9 cellular contexts compared by ENCODE assay signal in the genomic region with DNA sequence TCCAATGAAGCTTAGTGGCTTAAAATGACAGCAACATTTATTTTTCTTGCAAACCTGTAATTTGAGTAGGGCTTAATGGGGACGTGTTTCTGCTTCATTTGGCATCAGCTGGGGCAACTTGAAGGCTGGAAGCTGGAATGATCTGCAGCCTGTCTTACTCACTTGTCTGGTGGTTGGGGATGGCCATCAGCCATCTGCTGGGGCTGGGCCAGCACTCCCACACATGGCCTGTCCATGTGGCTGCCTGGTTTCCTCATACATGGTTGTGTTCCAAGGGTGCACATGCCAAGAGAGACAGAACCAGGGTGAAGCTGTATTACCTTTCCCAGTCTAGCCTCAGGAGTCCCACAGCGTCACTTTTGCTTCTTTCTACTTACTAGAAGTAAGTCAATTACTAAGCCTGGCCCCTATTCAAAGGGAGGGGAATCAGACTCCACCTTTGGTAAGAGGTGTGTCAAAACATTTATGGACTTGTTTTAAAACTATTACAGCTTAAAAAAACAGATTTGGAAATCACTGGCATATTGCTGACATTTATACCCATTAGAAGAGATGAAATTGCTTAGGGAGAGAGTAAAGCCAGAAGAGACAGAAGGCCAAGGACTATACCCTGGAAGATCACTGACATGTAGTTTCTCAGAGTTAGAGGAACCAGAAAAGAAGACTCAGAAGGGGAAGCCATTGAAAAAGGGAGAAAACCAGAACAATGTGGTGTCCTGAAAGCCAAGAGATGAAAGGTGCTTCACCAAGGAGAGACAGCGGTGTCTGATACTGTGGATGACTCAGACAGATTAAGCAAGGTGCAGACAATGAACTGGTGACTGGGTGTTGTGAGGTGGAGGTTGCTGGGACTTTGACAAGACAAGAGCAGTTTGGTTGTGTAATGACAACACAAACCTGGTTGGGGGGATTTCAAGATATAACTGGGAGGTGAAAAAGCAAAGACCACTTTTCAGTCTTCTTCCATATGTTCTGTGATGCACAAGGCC.
DNase-seq lines count a peak whose midpoint lies in the region; ATAC-seq, FAIRE-seq and TF ChIP-seq lines count a peak whose summit lies in the region.
"Had no signal": no experiment of that assay in that cellular context is flagged by ENCODE, and none has a peak within 500 bp of the region (broad histone marks: within the 10 kb centered on the region; RNA-seq: fewer than 3 reads in every experiment).

No MANE protein-coding gene starts in this region.

- H2AFZ ChIP-seq in PC-9, result no peak overlapping the region

- ATAC-seq in activated CD4-positive, alpha-beta T cell treated with anti-CD3 and anti-CD28 coated beads for 36 hours, result peak; percentile 66
- ATAC-seq in GM18861 (IDR thresholded peaks at IDR 0.05; ENCODE audit: unreplicated experiment), result no peak

- no peaks in the 10 kb centered on the region for H3K79me2 ChIP-seq in PC-9 (ENCODE audit: low read depth)

- intact Hi-C loops in activated CD4-positive, alpha-beta T cell treated with anti-CD3 and anti-CD28 coated beads for 36 hours (cut with DNase I, micrococcal nuclease), result no loop called here
- intact Hi-C loops in kidney (cut with DNase I), result no loop called here
- intact Hi-C loops in PC-9 (cut with micrococcal nuclease; ENCODE audit: unreplicated experiment), result no loop called here

- H3K9me2 ChIP-seq in PC-9 (ENCODE audit: insufficient read depth), result no peaks in the 10 kb centered on the region; the same call in 1 of the 2 replicates

- POLR2A ChIA-PET in activated CD4-positive, alpha-beta T cell treated with anti-CD3 and anti-CD28 coated beads for 36 hours (lab: Charles Lee), result no interaction called here
- POLR2A ChIA-PET in PC-9 (lab: Charles Lee; ENCODE audit: unreplicated experiment), result no interaction called here

- H3K4me3 ChIP-seq in astrocyte of the cerebellum (ENCODE audit: low read depth, low read length), result no peak overlapping the region
- H3K4me3 ChIP-seq in kidney (ENCODE audit: low read length in 2 of 2), result no peak overlapping the region
- H3K4me3 ChIP-seq in urinary bladder (ENCODE audit: low read depth, low read length), result no peak overlapping the region
- H3K4me3 ChIP-seq in PC-9, result no peak overlapping the region
- no peak overlapping the region for H3K4me3 ChIP-seq in small intestine (ENCODE audit: low read depth in 1 of 2, low read length in 2 of 2)
- H3K4me3 ChIP-seq: BLaER1 treated with 17β-estradiol and CSF1 and Interleukin-3, amounts not matched to agents 10 nM and 100 nM had no signal

- H3K9ac ChIP-seq in kidney (ENCODE audit: low read length in 2 of 2), result no peak overlapping the region
- H3K9ac ChIP-seq: BLaER1 treated with 17β-estradiol and CSF1 and Interleukin-3, amounts not matched to agents 10 nM and 100 nM had no signal

- H3K4me1 ChIP-seq in kidney (ENCODE audit: control insufficient read depth in 1 of 2, insufficient read depth in 1 of 2, low read depth in 1 of 2, low read length in 2 of 2) (no peaks in the 10 kb centered on the region), urinary bladder (ENCODE audit: insufficient read depth) (no peaks in the 10 kb centered on the region), PC-9 (replicated peaks; ENCODE audit: insufficient read depth) (no peaks in the 10 kb centered on the region), small intestine (ENCODE audit: control insufficient read depth in 2 of 2, insufficient read depth in 1 of 2, low read depth in 1 of 2, low read length in 1 of 2) (no peaks in the 10 kb centered on the region)
- H3K4me1 ChIP-seq: BLaER1 treated with 17β-estradiol and CSF1 and Interleukin-3, amounts not matched to agents 10 nM and 100 nM had no signal

- H3K4me2 ChIP-seq in PC-9, result no peak overlapping the region
- H3K4me2 ChIP-seq: BLaER1 treated with 17β-estradiol and CSF1 and Interleukin-3, amounts not matched to agents 10 nM and 100 nM had no signal

- no TSS peak for BruUV-seq in PC-9 (replicated peaks; lab: Mats Ljungman, UMichigan)

- H3K27ac ChIP-seq in kidney (ENCODE audit: low read depth in 2 of 2, low read length in 2 of 2), result no peak overlapping the region
- H3K27ac ChIP-seq in urinary bladder (ENCODE audit: low read depth), result peak overlapping the region; percentile 60
- H3K27ac ChIP-seq in PC-9, result no peak overlapping the region
- H3K27ac ChIP-seq in small intestine (ENCODE audit: low read depth in 1 of 2, low read length in 1 of 2), result no peak overlapping the region
- H3K27ac ChIP-seq: BLaER1 treated with 17β-estradiol and CSF1 and Interleukin-3, amounts not matched to agents 10 nM and 100 nM had no signal

- H3K27me3 ChIP-seq in PC-9 (ENCODE audit: insufficient read depth, low read depth) (no peaks in the 10 kb centered on the region), small intestine (ENCODE audit: control insufficient read depth in 2 of 2, insufficient read depth in 2 of 2, low read length in 2 of 2) (no peaks in the 10 kb centered on the region)
- H3K27me3 ChIP-seq: BLaER1 treated with 17β-estradiol and CSF1 and Interleukin-3, amounts not matched to agents 10 nM and 100 nM had no signal

- H3K4me3 Mint-ChIP-seq in activated CD4-positive, alpha-beta T cell treated with anti-CD3 and anti-CD28 coated beads for 36 hours, result no peak overlapping the region

- no peaks in the 10 kb centered on the region for H3K36me3 ChIP-seq in kidney (ENCODE audit: control insufficient read depth in 1 of 2, insufficient read depth in 2 of 2, low read length in 2 of 2)
- H3K36me3 ChIP-seq in urinary bladder (ENCODE audit: insufficient read depth), result no peaks in the 10 kb centered on the region
- H3K36me3 ChIP-seq in PC-9 (ENCODE audit: low read depth), result no peaks in the 10 kb centered on the region
- H3K36me3 ChIP-seq in small intestine (ENCODE audit: control insufficient read depth in 2 of 2, insufficient read depth in 2 of 2, low read length in 2 of 2), result no peaks in the 10 kb centered on the region
- H3K36me3 ChIP-seq: BLaER1 treated with 17β-estradiol and CSF1 and Interleukin-3, amounts not matched to agents 10 nM and 100 nM had no signal

- no peaks in the 10 kb centered on the region for H3K36me3 Mint-ChIP-seq in activated CD4-positive, alpha-beta T cell treated with anti-CD3 and anti-CD28 coated beads for 36 hours (ENCODE audit: low read depth)

- in situ Hi-C loops in astrocyte of the cerebellum (cut with HindIII; ENCODE audit: low sequenced_read_pairs), result no loop called here

- TF ChIP-seq CTCF in astrocyte of the cerebellum (IDR thresholded peaks at IDR 0.05; ENCODE audit: low read depth, low read length, missing control alignments) (no peak), kidney (IDR thresholded peaks at IDR 0.05; ENCODE audit: borderline replicate concordance, extremely low read depth, insufficient read depth) (no peak), PC-9 (conservative IDR thresholded peaks at IDR 0.05) (no peak)

- no peaks in the 10 kb centered on the region for H3K9me3 ChIP-seq in kidney (ENCODE audit: control insufficient read depth in 1 of 2, low read length in 2 of 2)
- 0 out of 2 replicates have a peak, but pooled peaks cover 6% of the 10 kb centered on the region for H3K9me3 ChIP-seq in PC-9 (ENCODE audit: insufficient read depth, low read depth)
- no peaks in the 10 kb centered on the region for H3K9me3 ChIP-seq in small intestine (ENCODE audit: control insufficient read depth, low read depth)

- peak; percentile 10 for DNase-seq in activated CD4-positive, alpha-beta T cell treated with anti-CD3 and anti-CD28 coated beads for 36 hours
- no peak for DNase-seq in activated CD4-positive, alpha-beta T cell treated with anti-CD3 and anti-CD28 coated beads for 4 hours
- DNase-seq in astrocyte of the cerebellum (ENCODE audit: low read depth), result peak; percentile 91
- DNase-seq in kidney, result peak; percentile 62
- DNase-seq in PC-9, result no peak
- no peak for DNase-seq in small intestine

- H3K9me3 Mint-ChIP-seq in activated CD4-positive, alpha-beta T cell treated with anti-CD3 and anti-CD28 coated beads for 36 hours (ENCODE audit: low read depth), result peaks cover 1% of the 10 kb centered on the region

- CTCF ChIA-PET in activated CD4-positive, alpha-beta T cell treated with anti-CD3 and anti-CD28 coated beads for 36 hours (lab: Charles Lee), result interaction anchor here (0.6 to 1.1 kb wide), 2 partner anchors 12 to 342 kb away, joined by 3 read pairs; no protein-coding TSS in a partner anchor
- CTCF ChIA-PET in PC-9 (lab: Charles Lee), result no interaction called here

- H3K27me3 Mint-ChIP-seq in activated CD4-positive, alpha-beta T cell treated with anti-CD3 and anti-CD28 coated beads for 36 hours, result peaks cover 2% of the 10 kb centered on the region

- FAIRE-seq in kidney (lab: Jason Lieb, UNC) (no peak), small intestine (lab: Jason Lieb, UNC) (no peak)

- no peak overlapping the region for H3K27ac Mint-ChIP-seq in activated CD4-positive, alpha-beta T cell treated with anti-CD3 and anti-CD28 coated beads for 36 hours

- no peaks in the 10 kb centered on the region for H4K20me1 ChIP-seq in PC-9 (ENCODE audit: insufficient read depth)
- H4K20me1 ChIP-seq: BLaER1 treated with 17β-estradiol and CSF1 and Interleukin-3, amounts not matched to agents 10 nM and 100 nM had no signal

- H3K4me1 Mint-ChIP-seq in activated CD4-positive, alpha-beta T cell treated with anti-CD3 and anti-CD28 coated beads for 36 hours, result no peaks in the 10 kb centered on the region

- H3F3A ChIP-seq in PC-9 (ENCODE audit: insufficient read depth, low read depth), result no peaks in the 10 kb centered on the region

- WGBS in urinary bladder, result 72% methylated on average over 3 of the region's 3 CpGs
- 73 to 74% (median 74%) methylated on average over 3 of the region's 3 CpGs for WGBS in small intestine, 3 donors

Comparison
In these comparisons a context has a peak if more than half of its experiments do, and no peak if none do; other contexts are left out.
1. DNase-seq: peak in activated CD4-positive, alpha-beta T cell treated with anti-CD3 and anti-CD28 coated beads for 36 hours (single experiment), astrocyte of the cerebellum (single experiment) and kidney (single experiment); none in activated CD4-positive, alpha-beta T cell treated with anti-CD3 and anti-CD28 coated beads for 4 hours (0 of 2), PC-9 (0 of 2) and small intestine (single experiment).